Comparison of ENCODE assay signal across 1 cellular context in the genomic region with DNA sequence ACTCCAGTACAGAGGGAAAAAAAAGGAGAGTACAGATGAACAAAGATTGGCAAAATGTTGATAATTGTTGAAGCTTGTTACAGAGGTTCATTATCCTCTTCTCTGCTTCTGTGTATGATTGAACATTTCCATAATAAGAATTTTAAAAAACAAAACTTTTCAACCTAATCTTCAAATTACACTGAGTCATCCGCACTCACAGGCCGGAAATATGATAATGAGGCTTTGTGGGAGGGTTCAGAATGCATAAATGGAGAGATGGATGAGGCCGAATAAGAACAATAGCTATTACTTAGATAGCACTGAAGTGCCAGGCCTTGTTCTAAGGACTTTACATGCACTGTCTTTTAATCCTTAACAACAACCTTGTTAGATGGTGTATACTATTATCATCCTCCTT.
TF ChIP-seq lines count a peak whose summit lies in the region.

No MANE protein-coding gene starts in this region.

TF ChIP-seq in IMR-90, 13 proteins besides CTCF, POLR2A, EP300 and RAD21 (continued from another document):
- TF ChIP-seq, protein P1, sequence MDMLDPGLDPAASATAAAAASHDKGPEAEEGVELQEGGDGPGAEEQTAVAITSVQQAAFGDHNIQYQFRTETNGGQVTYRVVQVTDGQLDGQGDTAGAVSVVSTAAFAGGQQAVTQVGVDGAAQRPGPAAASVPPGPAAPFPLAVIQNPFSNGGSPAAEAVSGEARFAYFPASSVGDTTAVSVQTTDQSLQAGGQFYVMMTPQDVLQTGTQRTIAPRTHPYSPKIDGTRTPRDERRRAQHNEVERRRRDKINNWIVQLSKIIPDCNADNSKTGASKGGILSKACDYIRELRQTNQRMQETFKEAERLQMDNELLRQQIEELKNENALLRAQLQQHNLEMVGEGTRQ (IDR thresholded peaks at IDR 0.05; ENCODE audit: low read depth, low read length): no peak
- TF ChIP-seq RFX5 (IDR thresholded peaks at IDR 0.05; ENCODE audit: low read depth, low read length): no peak
- TF ChIP-seq BHLHE40 (IDR thresholded peaks at IDR 0.05; ENCODE audit: low read depth, low read length): no peak
- no peak for TF ChIP-seq NFE2L2 (IDR thresholded peaks at IDR 0.05; ENCODE audit: low read depth, low read length)
